ENCODE assay signal across 24 cellular contexts in genomic region chr6:104644848-104645247, GRCh38.
"Had no signal": no experiment of that assay in that cellular context is flagged by ENCODE, and none has a peak within 500 bp of the region (broad histone marks: within the 10 kb centered on the region; RNA-seq: fewer than 3 reads in every experiment).

No MANE protein-coding gene starts in this region.

- H3K4me2 ChIP-seq: hepatocyte had no signal

- ATAC-seq: esophagus mucosa; gastrocnemius medialis; left lobe of liver; mucosa of descending colon; psoas muscle; right cardiac atrium; stimulated activated naive CD8-positive, alpha-beta T cell treated with anti-CD3 and anti-CD28 coated beads, Interleukin-15, Interleukin-2, amounts not matched to agents 100 U/mL and 50 U/mL, for 24 hours had no signal

- H3K4me1 ChIP-seq: psoas muscle, sigmoid colon, testis, vagina had no signal

- FAIRE-seq: kidney had no signal

- H3K9me3 ChIP-seq: gastrocnemius medialis, heart left ventricle, mucosa of descending colon, psoas muscle, sigmoid colon, testis, tibial artery, vagina had no signal

- H3K79me2 ChIP-seq: hepatocyte had no signal

- H3K4me3 ChIP-seq: dorsolateral prefrontal cortex, gastrocnemius medialis, heart left ventricle, hepatocyte, mucosa of descending colon, psoas muscle, sigmoid colon, testis, tibial artery, vagina had no signal

- H3K27me3 ChIP-seq: gastrocnemius medialis, heart left ventricle, hepatocyte, sigmoid colon, testis, tibial artery, vagina had no signal

- H3K27ac ChIP-seq: dorsolateral prefrontal cortex, epithelial cell of prostate, gastrocnemius medialis, hepatocyte, psoas muscle, testis, tibial artery, vagina had no signal

- DNase-seq: cortex of kidney; dorsolateral prefrontal cortex; effector CD4-positive, alpha-beta T cell; foreskin fibroblast; gastrocnemius medialis; heart left ventricle; kidney; mucosa of descending colon; naive B cell; nucleus accumbens; psoas muscle; right cardiac atrium; sigmoid colon; stimulated activated CD4-positive, alpha-beta T cell treated with anti-CD3 and anti-CD28 coated beads, Interleukin-2, amount 100 ng/mL, for 24 hours; stimulated activated CD4-positive, alpha-beta T cell treated with anti-CD3 and anti-CD28 coated beads, Interleukin-4, amount 100 ng/mL, for 24 hours; stimulated activated naive CD8-positive, alpha-beta T cell treated with anti-CD3 and anti-CD28 coated beads, Interleukin-15, Interleukin-2, amounts not matched to agents 100 U/mL and 50 U/mL, for 24 hours; substantia nigra; testis; tibial artery had no signal

- H3K36me3 ChIP-seq: gastrocnemius medialis, heart left ventricle, sigmoid colon, tibial artery, vagina had no signal
